ENCODE assay signal across 1 cellular context in genomic region chrX:18368402-18368801, GRCh38.
TF ChIP-seq lines count a peak whose summit lies in the region.

No MANE protein-coding gene starts in this region.

TF ChIP-seq in K562, 482 proteins besides CTCF, POLR2A, EP300 and RAD21 (continued from another document):
- no peak for TF ChIP-seq AFF4 (CRISPR knock-in tag; IDR thresholded peaks at IDR 0.05)
